In the genomic region with DNA sequence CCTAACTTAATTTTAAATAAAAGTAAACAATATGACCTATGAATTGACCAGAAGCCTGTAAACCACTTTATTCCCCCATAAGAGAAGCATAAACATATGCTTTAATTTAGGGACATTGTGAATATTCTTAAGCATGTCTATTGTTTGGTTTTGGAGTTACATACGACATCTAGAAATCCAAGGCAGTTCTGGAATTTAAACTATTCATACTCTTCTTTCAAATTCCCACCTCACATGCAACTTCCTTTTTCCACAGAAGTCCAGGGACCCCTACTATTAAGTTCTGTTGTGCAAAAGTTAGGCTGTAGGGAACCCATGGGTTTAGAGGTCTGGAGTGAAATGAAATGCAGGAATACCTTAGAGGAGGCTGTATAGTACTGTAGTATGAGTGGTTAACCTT, we compare ENCODE assay signal across 9 cellular contexts. TPM values are rescaled to one million over a fixed set of nuclear protein-coding genes. Genes with fewer than 3 reads are reported as not detected.
DNase-seq lines count a peak whose midpoint lies in the region; ATAC-seq and TF ChIP-seq lines count a peak whose summit lies in the region.
"Had no signal": no experiment of that assay in that cellular context is flagged by ENCODE, and none has a peak within 500 bp of the region (broad histone marks: within the 10 kb centered on the region; RNA-seq: fewer than 3 reads in every experiment).

No MANE protein-coding gene starts in this region.

- in situ Hi-C loops in brain microvascular endothelial cell (cut with HindIII; ENCODE audit: low pct_ligation_motif_present, low sequenced_read_pairs), result no loop called here

- no peaks in the 10 kb centered on the region for H3K36me3 ChIP-seq in brain microvascular endothelial cell (replicated peaks)

- H3K9me3 Mint-ChIP-seq in HFFc6, result peaks cover 17% of the 10 kb centered on the region
- H3K9me3 Mint-ChIP-seq in mesothelial cell of epicardium, result peaks cover 19% of the 10 kb centered on the region

- no peak for ATAC-seq in GM18517 (IDR thresholded peaks at IDR 0.05; ENCODE audit: unreplicated experiment)
- ATAC-seq: natural killer cell had no signal

- H3K27me3 Mint-ChIP-seq in HFFc6 (ENCODE audit: insufficient read depth) (peaks cover 5% of the 10 kb centered on the region), mesothelial cell of epicardium (ENCODE audit: low read depth) (no peaks in the 10 kb centered on the region)

- TF ChIP-seq CTCF in HFFc6 (IDR thresholded peaks at IDR 0.05) (no peak), brain microvascular endothelial cell (IDR thresholded peaks at IDR 0.05; ENCODE audit: low read depth, low read length, missing control alignments) (no peak), mesothelial cell of epicardium (IDR thresholded peaks at IDR 0.05; ENCODE audit: unreplicated experiment) (no peak)

- DNase-seq in AG08396 (ENCODE audit: low spot score) (peak; percentile 15), HFFc6 (no peak), brain microvascular endothelial cell (no peak), mesothelial cell of epicardium (ENCODE audit: low spot score in 2 of 2, unreplicated experiment in 2 of 2) (no peak), medulla oblongata (ENCODE audit: extremely low spot score) (no peak), HT-29 (ENCODE audit: low spot score) (no peak)
- DNase-seq in activated effector memory CD4-positive, alpha-beta T cell treated with Interleukin-2 at 50 U/mL for 16 hours, result no peak
- DNase-seq: natural killer cell had no signal

- peak overlapping the region; percentile 9 for H3K4me3 ChIP-seq in brain microvascular endothelial cell (ENCODE audit: low read depth, low read length)

- no peak overlapping the region for H3K27ac ChIP-seq in brain microvascular endothelial cell

- H3K27ac Mint-ChIP-seq in HFFc6, result no peak overlapping the region
- H3K27ac Mint-ChIP-seq in mesothelial cell of epicardium, result peak overlapping the region; percentile 66

- H3K4me1 Mint-ChIP-seq in HFFc6 (ENCODE audit: low read depth) (peaks cover 57% of the 10 kb centered on the region), mesothelial cell of epicardium (peaks cover 39% of the 10 kb centered on the region)

- no peaks in the 10 kb centered on the region for H3K27me3 ChIP-seq in brain microvascular endothelial cell (replicated peaks)

- peak overlapping the region; percentile 92 for H3K4me3 Mint-ChIP-seq in HFFc6
- peak overlapping the region; percentile 100 for H3K4me3 Mint-ChIP-seq in mesothelial cell of epicardium

- H3K36me3 Mint-ChIP-seq in HFFc6 (ENCODE audit: low read depth) (peaks cover 32% of the 10 kb centered on the region), mesothelial cell of epicardium (peaks cover 22% of the 10 kb centered on the region)
- H3K36me3 Mint-ChIP-seq: natural killer cell had no signal

RNA-seq across cellular contexts. Expression of a gene that starts 2.1 kb away (rescaled TPM):
- 10 to 100 TPM; 25.8 to 35.2 (median 29.8) TPM for total RNA-seq in HFFc6 (2021; fragmentation: NEBNext Ultra II Directional; extraction: Animal tissue kit (Norgen Biotek cat#: 25700))
- 36.4 to 39.2 TPM (median 37.5 TPM) in 3 replicates for total RNA-seq in mesothelial cell of epicardium
- 8.9 and 11.6 TPM in 2 replicates for total RNA-seq in HT-29 (2014; rRNA removed; shearing (Covaris generic))
